In genomic region chrX:120309873-120310730, GRCh38 we compare ENCODE assay signal across 1 cellular context.
TF ChIP-seq lines count a peak whose summit lies in the region.

No MANE protein-coding gene starts in this region.

TF ChIP-seq in HEK293, 187 proteins besides CTCF, POLR2A, EP300 and RAD21 (continued from another document):
- no peak for TF ChIP-seq ZNF560 (tag by site-specific recombination; IDR thresholded peaks at IDR 0.05; ENCODE audit: borderline replicate concordance)
- no peak for TF ChIP-seq KLF7 (tag by site-specific recombination; IDR thresholded peaks at IDR 0.05; ENCODE audit: borderline replicate concordance)
- TF ChIP-seq ZBTB8A (tag by site-specific recombination; IDR thresholded peaks at IDR 0.05): no peak
- TF ChIP-seq SP2 (tag by site-specific recombination; IDR thresholded peaks at IDR 0.05): peak; percentile 27
- TF ChIP-seq ZNF416 (tag by site-specific recombination; IDR thresholded peaks at IDR 0.05): no peak
- peak; percentile 11; the same call in 1 of the 2 replicates for TF ChIP-seq ZNF335 (tag by site-specific recombination; conservative IDR thresholded peaks at IDR 0.05)
- no peak for TF ChIP-seq ZNF394 (tag by site-specific recombination; IDR thresholded peaks at IDR 0.05; ENCODE audit: borderline replicate concordance)
- TF ChIP-seq, protein P1, sequence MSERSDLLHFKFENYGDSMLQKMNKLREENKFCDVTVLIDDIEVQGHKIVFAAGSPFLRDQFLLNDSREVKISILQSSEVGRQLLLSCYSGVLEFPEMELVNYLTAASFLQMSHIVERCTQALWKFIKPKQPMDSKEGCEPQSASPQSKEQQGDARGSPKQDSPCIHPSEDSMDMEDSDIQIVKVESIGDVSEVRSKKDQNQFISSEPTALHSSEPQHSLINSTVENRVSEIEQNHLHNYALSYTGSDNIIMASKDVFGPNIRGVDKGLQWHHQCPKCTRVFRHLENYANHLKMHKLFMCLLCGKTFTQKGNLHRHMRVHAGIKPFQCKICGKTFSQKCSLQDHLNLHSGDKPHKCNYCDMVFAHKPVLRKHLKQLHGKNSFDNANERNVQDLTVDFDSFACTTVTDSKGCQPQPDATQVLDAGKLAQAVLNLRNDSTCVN (tag by site-specific recombination; optimal IDR thresholded peaks at IDR 0.05): peak; percentile 28
- TF ChIP-seq ZNF768 (tag by site-specific recombination; IDR thresholded peaks at IDR 0.05): no peak
- no peak for TF ChIP-seq PBX3 (CRISPR knock-in tag; IDR thresholded peaks at IDR 0.05)
- TF ChIP-seq, protein P2, sequence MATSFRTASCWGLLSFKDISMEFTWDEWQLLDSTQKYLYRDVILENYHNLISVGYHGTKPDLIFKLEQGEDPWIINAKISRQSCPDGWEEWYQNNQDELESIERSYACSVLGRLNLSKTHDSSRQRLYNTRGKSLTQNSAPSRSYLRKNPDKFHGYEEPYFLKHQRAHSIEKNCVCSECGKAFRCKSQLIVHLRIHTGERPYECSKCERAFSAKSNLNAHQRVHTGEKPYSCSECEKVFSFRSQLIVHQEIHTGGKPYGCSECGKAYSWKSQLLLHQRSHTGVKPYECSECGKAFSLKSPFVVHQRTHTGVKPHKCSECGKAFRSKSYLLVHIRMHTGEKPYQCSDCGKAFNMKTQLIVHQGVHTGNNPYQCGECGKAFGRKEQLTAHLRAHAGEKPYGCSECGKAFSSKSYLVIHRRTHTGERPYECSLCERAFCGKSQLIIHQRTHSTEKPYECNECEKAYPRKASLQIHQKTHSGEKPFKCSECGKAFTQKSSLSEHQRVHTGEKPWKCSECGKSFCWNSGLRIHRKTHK (tag by site-specific recombination; IDR thresholded peaks at IDR 0.05): no peak
- TF ChIP-seq ZNF157 (tag by site-specific recombination; IDR thresholded peaks at IDR 0.05): no peak
- no peak for TF ChIP-seq BCL11B (tag by site-specific recombination; IDR thresholded peaks at IDR 0.05; ENCODE audit: low read depth)
TF ChIP-seq in HEK293: peak in this region for 8.
